In genomic region chr9:93096131-93096802, GRCh38 we compare ENCODE assay signal across 8 cellular contexts. TPM values are rescaled to one million over a fixed set of nuclear protein-coding genes. Genes with fewer than 3 reads are reported as not detected.
A peak's percentile ranks its signal among the peaks of the same experiment; 100 is the strongest.
DNase-seq lines count a peak whose midpoint lies in the region; ATAC-seq and TF ChIP-seq lines count a peak whose summit lies in the region.

CARD19 (plus strand) TSS chr9:93096217; CDS start chr9:93096346, 129 bp downstream.

- peak within 1 kb of the TSS; percentile 86 for H3K4me3 Mint-ChIP-seq in CD8-positive, alpha-beta T cell
- H3K4me3 Mint-ChIP-seq in WTC11 (peak within 1 kb of the TSS; percentile 78), memory B cell (peak within 1 kb of the TSS; percentile 93)

- peak in 1 of 4 donors; percentile 32 for TF ChIP-seq POLR2A in stomach (IDR thresholded peaks at IDR 0.05)

- TF ChIP-seq CTCF in CD8-positive, alpha-beta T cell (IDR thresholded peaks at IDR 0.05): no peak
- TF ChIP-seq CTCF in WTC11 (IDR thresholded peaks at IDR 0.05): no peak
- TF ChIP-seq CTCF in stomach (IDR thresholded peaks at IDR 0.05): no peak

- H3K36me3 Mint-ChIP-seq in CD8-positive, alpha-beta T cell: peaks cover 4% of the 10 kb centered on the region
- H3K36me3 Mint-ChIP-seq in WTC11: 0 out of 2 replicates have a peak, but pooled peaks cover 2% of the 10 kb centered on the region
- peaks cover 2% of the 10 kb centered on the region for H3K36me3 Mint-ChIP-seq in memory B cell

- H3K4me3 ChIP-seq in CD8-positive, alpha-beta T cell (ENCODE audit: low read depth, low read length): peak within 1 kb of the TSS; percentile 89
- H3K4me3 ChIP-seq in stomach: peak within 1 kb of the TSS; percentile 76 to 97 (median 88)

- CTCF ChIA-PET in CD8-positive, alpha-beta T cell (lab: Charles Lee): interaction anchor here (1.4 to 4.2 kb wide), 2 partner anchors 13 to 93 kb away, joined by 3 to 24 read pairs; no protein-coding TSS in a partner anchor
- CTCF ChIA-PET in WTC11 (lab: Charles Lee): interaction anchor here (0.5 to 2.1 kb wide), 5 partner anchors 10 to 139 kb away, joined by 3 to 8 read pairs (median 4); no protein-coding TSS in a partner anchor

- peaks cover 66% of the 10 kb centered on the region for H3K4me1 ChIP-seq in CD8-positive, alpha-beta T cell (ENCODE audit: insufficient read depth, low read length)
- peaks cover 36 to 67% (median 62%) of the 10 kb centered on the region in 4 donors for H3K4me1 ChIP-seq in stomach

- intact Hi-C loops in CD8-positive, alpha-beta T cell (cut with DNase I, micrococcal nuclease): loop anchor here (1.0 to 10.0 kb wide), 9 partner anchors 94 to 1079 kb away; partner anchors contain the start of genes ZNF484 (in 2 of the 2), FAM120A (in 1 of the 2), FAM120AOS (in 1 of the 2) and IPPK (in 1 of the 2)
- intact Hi-C loops in stomach (cut with DNase I; ENCODE audit: low total_unique reads): no loop called here

- peak within 1 kb of the TSS; percentile 97 for H3K27ac Mint-ChIP-seq in CD8-positive, alpha-beta T cell
- H3K27ac Mint-ChIP-seq in WTC11: peak within 1 kb of the TSS; percentile 93
- peak within 1 kb of the TSS; percentile 98 for H3K27ac Mint-ChIP-seq in memory B cell

- H3K9me3 Mint-ChIP-seq in CD8-positive, alpha-beta T cell: no peaks in the 10 kb centered on the region
- peaks cover 5% of the 10 kb centered on the region; the same call in 1 of the 2 replicates for H3K9me3 Mint-ChIP-seq in WTC11
- no peaks in the 10 kb centered on the region for H3K9me3 Mint-ChIP-seq in memory B cell

- WGBS in stomach, 5 donors: 0 to 1% (median 1%) methylated on average over 34 to 65 of the region's 65 CpGs

- peaks cover 72% of the 10 kb centered on the region for H3K4me1 Mint-ChIP-seq in CD8-positive, alpha-beta T cell (ENCODE audit: low read depth)
- peaks cover 23% of the 10 kb centered on the region for H3K4me1 Mint-ChIP-seq in WTC11
- peaks cover 48% of the 10 kb centered on the region for H3K4me1 Mint-ChIP-seq in memory B cell

- H3K36me3 ChIP-seq in CD8-positive, alpha-beta T cell (ENCODE audit: insufficient read depth, low read length): no peaks in the 10 kb centered on the region
- no peaks in the 10 kb centered on the region for H3K36me3 ChIP-seq in stomach

- POLR2A ChIA-PET in CD8-positive, alpha-beta T cell (lab: Charles Lee): interaction anchor here (1.0 to 2.9 kb wide), 9 partner anchors 11 to 131 kb away, joined by 3 to 19 read pairs (median 8); partner anchors contain the start of gene NINJ1
- POLR2A ChIA-PET in WTC11 (lab: Charles Lee): no interaction called here

- no peak for TF ChIP-seq EP300 in stomach (IDR thresholded peaks at IDR 0.05)

- ATAC-seq in CD8-positive, alpha-beta T cell: no peak
- ATAC-seq in GM19467 (IDR thresholded peaks at IDR 0.05; ENCODE audit: unreplicated experiment): peak; percentile 29
- ATAC-seq in WTC11: peak; percentile 3; the same call in 1 of the 2 replicates
- peak; percentile 18 for ATAC-seq in memory B cell (ENCODE audit: low read depth)

- H3K27ac ChIP-seq in CD8-positive, alpha-beta T cell (ENCODE audit: low read depth, low read length): peak within 1 kb of the TSS; percentile 90
- H3K27ac ChIP-seq in stomach: peak within 1 kb of the TSS; percentile 97 to 98 (median 97)

- DNase-seq in CD8-positive, alpha-beta T cell: peak in 4 of 7 experiments; percentile 38 to 55 (median 52)
- DNase-seq in HT-29 (ENCODE audit: low spot score) (peak; percentile 52), WTC11 (ENCODE audit: low spot score) (peak; percentile 34), memory B cell (ENCODE audit: low spot score in 2 of 2) (no peak), stomach (peak; percentile 67), DMS79 (lab: John Stamatoyannopoulos, UW) (no peak)
- peak; percentile 53 for DNase-seq in effector CD8-positive, alpha-beta T cell (lab: John Stamatoyannopoulos, UW)

- H3K27me3 Mint-ChIP-seq in CD8-positive, alpha-beta T cell (ENCODE audit: low read depth): no peaks in the 10 kb centered on the region
- H3K27me3 Mint-ChIP-seq in WTC11 (ENCODE audit: low read depth) (no peaks in the 10 kb centered on the region), memory B cell (no peaks in the 10 kb centered on the region)

- H3K9me3 ChIP-seq in CD8-positive, alpha-beta T cell (ENCODE audit: low read length): no peaks in the 10 kb centered on the region
- H3K9me3 ChIP-seq in stomach: peaks cover 0 to 6% (median 0%) of the 10 kb centered on the region in 4 donors

- no peaks in the 10 kb centered on the region for H3K27me3 ChIP-seq in CD8-positive, alpha-beta T cell (ENCODE audit: insufficient read depth, low read length)
- no peaks in the 10 kb centered on the region for H3K27me3 ChIP-seq in stomach

TF ChIP-seq in WTC11, 78 proteins besides CTCF, POLR2A, EP300 and RAD21 (continues in another document):
- TF ChIP-seq CREM (CRISPR knock-in tag; IDR thresholded peaks at IDR 0.05) (no peak), ELF4 (CRISPR knock-in tag; IDR thresholded peaks at IDR 0.05; ENCODE audit: low read depth) (no peak), ESRRA (CRISPR knock-in tag; IDR thresholded peaks at IDR 0.05; ENCODE audit: borderline replicate concordance) (0 out of 2 replicates have a peak, but pooled peaks have one; percentile 48), ZNF512 (CRISPR knock-in tag; IDR thresholded peaks at IDR 0.05; ENCODE audit: borderline replicate concordance) (no peak), ZNF532 (CRISPR knock-in tag; IDR thresholded peaks at IDR 0.05; ENCODE audit: borderline replicate concordance) (no peak), ZMAT4 (CRISPR knock-in tag; IDR thresholded peaks at IDR 0.05) (0 out of 2 replicates have a peak, but pooled peaks have one; percentile 25), SP1 (CRISPR knock-in tag; conservative IDR thresholded peaks at IDR 0.05) (0 out of 2 replicates have a peak, but pooled peaks have one; percentile 64), PREB (CRISPR knock-in tag; IDR thresholded peaks at IDR 0.05; ENCODE audit: borderline replicate concordance) (no peak), PRRX2 (CRISPR knock-in tag; IDR thresholded peaks at IDR 0.05) (no peak)

RNA-seq across cellular contexts. Expression of gene CARD19, which starts in this region (rescaled TPM):
- total RNA-seq in CD8-positive, alpha-beta T cell: 10 to 100 TPM; 72.1 to 78.0 TPM
- 142 and 170 TPM in 2 replicates for total RNA-seq in HT-29 (2014; rRNA removed; shearing (Covaris generic))
- total RNA-seq in WTC11 (2021) (30.0 to 34.5 TPM (median 32.8 TPM) in 3 replicates), stomach (10 to 100 TPM; 14.3 to 95.1 (median 58.0) TPM)
- polyA plus RNA-seq in stomach: 10 to 100 TPM; 32.9 to 46.6 (median 44.5) TPM

Comparison
In these comparisons a context has a peak if more than half of its experiments do, and no peak if none do; other contexts are left out.
1. DNase-seq: peak in CD8-positive, alpha-beta T cell (4 of 7), HT-29 (single experiment), WTC11 (single experiment), effector CD8-positive, alpha-beta T cell (single experiment) and stomach (single experiment); none in memory B cell (0 of 2) and DMS79 (single experiment).
2. Peak in every context shown above with its lines, with median percentiles within 50 percentile points of each other: H3K27ac Mint-ChIP-seq and H3K4me3 Mint-ChIP-seq.